In genomic region chr2:25982273-25982967, GRCh38 we compare ENCODE assay signal across 1 cellular context.
A peak's percentile ranks its signal among the peaks of the same experiment; 100 is the strongest.
TF ChIP-seq lines count a peak whose summit lies in the region.

Gene KIF3C, minus strand, starts transcription at chr2:25982497. Its CDS starts 580 bp downstream, at chr2:25981917.

TF ChIP-seq in HepG2, 621 proteins besides CTCF, POLR2A, EP300 and RAD21 (continued from another document and continues in another):
- TF ChIP-seq, protein P1, sequence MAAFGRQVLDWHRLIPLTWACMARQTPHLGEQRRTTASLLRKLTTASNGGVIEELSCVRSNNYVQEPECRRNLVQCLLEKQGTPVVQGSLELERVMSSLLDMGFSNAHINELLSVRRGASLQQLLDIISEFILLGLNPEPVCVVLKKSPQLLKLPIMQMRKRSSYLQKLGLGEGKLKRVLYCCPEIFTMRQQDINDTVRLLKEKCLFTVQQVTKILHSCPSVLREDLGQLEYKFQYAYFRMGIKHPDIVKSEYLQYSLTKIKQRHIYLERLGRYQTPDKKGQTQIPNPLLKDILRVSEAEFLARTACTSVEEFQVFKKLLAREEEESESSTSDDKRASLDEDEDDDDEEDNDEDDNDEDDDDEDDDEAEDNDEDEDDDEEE (CRISPR knock-in tag; IDR thresholded peaks at IDR 0.05) = no peak; the same call in 1 of the 2 replicates
- TF ChIP-seq DNMT1 (CRISPR knock-in tag; IDR thresholded peaks at IDR 0.05) = no peak
- TF ChIP-seq PATZ1 (CRISPR knock-in tag; IDR thresholded peaks at IDR 0.05) = peak; percentile 76
- TF ChIP-seq SUZ12 (IDR thresholded peaks at IDR 0.05; ENCODE audit: low read depth, low read length) = peak; percentile 54
- no peak for TF ChIP-seq GLI4 (CRISPR knock-in tag; IDR thresholded peaks at IDR 0.05; ENCODE audit: borderline replicate concordance)
- no peak for TF ChIP-seq PREB (CRISPR knock-in tag; IDR thresholded peaks at IDR 0.05)
- no peak for TF ChIP-seq ZNF615 (CRISPR knock-in tag; IDR thresholded peaks at IDR 0.05; ENCODE audit: borderline replicate concordance)
- no peak for TF ChIP-seq ISX (CRISPR knock-in tag; conservative IDR thresholded peaks at IDR 0.05)
- TF ChIP-seq TBX3 (IDR thresholded peaks at IDR 0.05; ENCODE audit: borderline replicate concordance) = no peak
- no peak for TF ChIP-seq ZNF564 (CRISPR knock-in tag; IDR thresholded peaks at IDR 0.05)
- no peak for TF ChIP-seq SMARCC2 (IDR thresholded peaks at IDR 0.05)
- TF ChIP-seq, protein P2, sequence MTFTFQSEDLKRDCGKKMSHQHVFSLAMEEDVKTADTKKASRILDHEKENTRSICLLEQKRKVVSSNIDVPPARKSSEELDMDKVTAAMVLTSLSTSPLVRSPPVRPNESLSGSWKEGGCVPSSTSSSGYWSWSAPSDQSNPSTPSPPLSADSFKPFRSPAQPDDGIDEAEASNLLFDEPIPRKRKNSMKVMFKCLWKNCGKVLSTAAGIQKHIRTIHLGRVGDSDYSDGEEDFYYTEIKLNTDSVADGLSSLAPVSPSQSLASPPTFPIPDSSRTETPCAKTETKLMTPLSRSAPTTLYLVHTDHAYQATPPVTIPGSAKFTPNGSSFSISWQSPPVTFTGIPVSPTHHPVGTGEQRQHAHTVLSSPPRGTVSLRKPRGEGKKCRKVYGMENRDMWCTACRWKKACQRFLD (CRISPR knock-in tag; IDR thresholded peaks at IDR 0.05; ENCODE audit: borderline replicate concordance) = no peak
- TF ChIP-seq, protein P3, sequence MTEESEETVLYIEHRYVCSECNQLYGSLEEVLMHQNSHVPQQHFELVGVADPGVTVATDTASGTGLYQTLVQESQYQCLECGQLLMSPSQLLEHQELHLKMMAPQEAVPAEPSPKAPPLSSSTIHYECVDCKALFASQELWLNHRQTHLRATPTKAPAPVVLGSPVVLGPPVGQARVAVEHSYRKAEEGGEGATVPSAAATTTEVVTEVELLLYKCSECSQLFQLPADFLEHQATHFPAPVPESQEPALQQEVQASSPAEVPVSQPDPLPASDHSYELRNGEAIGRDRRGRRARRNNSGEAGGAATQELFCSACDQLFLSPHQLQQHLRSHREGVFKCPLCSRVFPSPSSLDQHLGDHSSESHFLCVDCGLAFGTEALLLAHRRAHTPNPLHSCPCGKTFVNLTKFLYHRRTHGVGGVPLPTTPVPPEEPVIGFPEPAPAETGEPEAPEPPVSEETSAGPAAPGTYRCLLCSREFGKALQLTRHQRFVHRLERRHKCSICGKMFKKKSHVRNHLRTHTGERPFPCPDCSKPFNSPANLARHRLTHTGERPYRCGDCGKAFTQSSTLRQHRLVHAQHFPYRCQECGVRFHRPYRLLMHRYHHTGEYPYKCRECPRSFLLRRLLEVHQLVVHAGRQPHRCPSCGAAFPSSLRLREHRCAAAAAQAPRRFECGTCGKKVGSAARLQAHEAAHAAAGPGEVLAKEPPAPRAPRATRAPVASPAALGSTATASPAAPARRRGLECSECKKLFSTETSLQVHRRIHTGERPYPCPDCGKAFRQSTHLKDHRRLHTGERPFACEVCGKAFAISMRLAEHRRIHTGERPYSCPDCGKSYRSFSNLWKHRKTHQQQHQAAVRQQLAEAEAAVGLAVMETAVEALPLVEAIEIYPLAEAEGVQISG (CRISPR knock-in tag; IDR thresholded peaks at IDR 0.05) = peak; percentile 63
- TF ChIP-seq PAF1 (CRISPR knock-in tag; IDR thresholded peaks at IDR 0.05) = no peak
- TF ChIP-seq BCL6 (CRISPR knock-in tag; IDR thresholded peaks at IDR 0.05) = no peak
- no peak for TF ChIP-seq ADNP (CRISPR knock-in tag; IDR thresholded peaks at IDR 0.05)
- TF ChIP-seq, protein P4, sequence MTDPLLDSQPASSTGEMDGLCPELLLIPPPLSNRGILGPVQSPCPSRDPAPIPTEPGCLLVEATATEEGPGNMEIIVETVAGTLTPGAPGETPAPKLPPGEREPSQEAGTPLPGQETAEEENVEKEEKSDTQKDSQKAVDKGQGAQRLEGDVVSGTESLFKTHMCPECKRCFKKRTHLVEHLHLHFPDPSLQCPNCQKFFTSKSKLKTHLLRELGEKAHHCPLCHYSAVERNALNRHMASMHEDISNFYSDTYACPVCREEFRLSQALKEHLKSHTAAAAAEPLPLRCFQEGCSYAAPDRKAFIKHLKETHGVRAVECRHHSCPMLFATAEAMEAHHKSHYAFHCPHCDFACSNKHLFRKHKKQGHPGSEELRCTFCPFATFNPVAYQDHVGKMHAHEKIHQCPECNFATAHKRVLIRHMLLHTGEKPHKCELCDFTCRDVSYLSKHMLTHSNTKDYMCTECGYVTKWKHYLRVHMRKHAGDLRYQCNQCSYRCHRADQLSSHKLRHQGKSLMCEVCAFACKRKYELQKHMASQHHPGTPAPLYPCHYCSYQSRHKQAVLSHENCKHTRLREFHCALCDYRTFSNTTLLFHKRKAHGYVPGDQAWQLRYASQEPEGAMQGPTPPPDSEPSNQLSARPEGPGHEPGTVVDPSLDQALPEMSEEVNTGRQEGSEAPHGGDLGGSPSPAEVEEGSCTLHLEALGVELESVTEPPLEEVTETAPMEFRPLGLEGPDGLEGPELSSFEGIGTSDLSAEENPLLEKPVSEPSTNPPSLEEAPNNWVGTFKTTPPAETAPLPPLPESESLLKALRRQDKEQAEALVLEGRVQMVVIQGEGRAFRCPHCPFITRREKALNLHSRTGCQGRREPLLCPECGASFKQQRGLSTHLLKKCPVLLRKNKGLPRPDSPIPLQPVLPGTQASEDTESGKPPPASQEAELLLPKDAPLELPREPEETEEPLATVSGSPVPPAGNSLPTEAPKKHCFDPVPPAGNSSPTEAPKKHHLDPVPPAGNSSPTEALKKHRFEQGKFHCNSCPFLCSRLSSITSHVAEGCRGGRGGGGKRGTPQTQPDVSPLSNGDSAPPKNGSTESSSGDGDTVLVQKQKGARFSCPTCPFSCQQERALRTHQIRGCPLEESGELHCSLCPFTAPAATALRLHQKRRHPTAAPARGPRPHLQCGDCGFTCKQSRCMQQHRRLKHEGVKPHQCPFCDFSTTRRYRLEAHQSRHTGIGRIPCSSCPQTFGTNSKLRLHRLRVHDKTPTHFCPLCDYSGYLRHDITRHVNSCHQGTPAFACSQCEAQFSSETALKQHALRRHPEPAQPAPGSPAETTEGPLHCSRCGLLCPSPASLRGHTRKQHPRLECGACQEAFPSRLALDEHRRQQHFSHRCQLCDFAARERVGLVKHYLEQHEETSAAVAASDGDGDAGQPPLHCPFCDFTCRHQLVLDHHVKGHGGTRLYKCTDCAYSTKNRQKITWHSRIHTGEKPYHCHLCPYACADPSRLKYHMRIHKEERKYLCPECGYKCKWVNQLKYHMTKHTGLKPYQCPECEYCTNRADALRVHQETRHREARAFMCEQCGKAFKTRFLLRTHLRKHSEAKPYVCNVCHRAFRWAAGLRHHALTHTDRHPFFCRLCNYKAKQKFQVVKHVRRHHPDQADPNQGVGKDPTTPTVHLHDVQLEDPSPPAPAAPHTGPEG (CRISPR knock-in tag; IDR thresholded peaks at IDR 0.05) = no peak
- TF ChIP-seq, protein P5, sequence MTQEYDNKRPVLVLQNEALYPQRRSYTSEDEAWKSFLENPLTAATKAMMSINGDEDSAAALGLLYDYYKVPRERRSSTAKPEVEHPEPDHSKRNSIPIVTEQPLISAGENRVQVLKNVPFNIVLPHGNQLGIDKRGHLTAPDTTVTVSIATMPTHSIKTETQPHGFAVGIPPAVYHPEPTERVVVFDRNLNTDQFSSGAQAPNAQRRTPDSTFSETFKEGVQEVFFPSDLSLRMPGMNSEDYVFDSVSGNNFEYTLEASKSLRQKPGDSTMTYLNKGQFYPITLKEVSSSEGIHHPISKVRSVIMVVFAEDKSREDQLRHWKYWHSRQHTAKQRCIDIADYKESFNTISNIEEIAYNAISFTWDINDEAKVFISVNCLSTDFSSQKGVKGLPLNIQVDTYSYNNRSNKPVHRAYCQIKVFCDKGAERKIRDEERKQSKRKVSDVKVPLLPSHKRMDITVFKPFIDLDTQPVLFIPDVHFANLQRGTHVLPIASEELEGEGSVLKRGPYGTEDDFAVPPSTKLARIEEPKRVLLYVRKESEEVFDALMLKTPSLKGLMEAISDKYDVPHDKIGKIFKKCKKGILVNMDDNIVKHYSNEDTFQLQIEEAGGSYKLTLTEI (CRISPR knock-in tag; conservative IDR thresholded peaks at IDR 0.05) = no peak
- TF ChIP-seq ZNF20 (CRISPR knock-in tag; IDR thresholded peaks at IDR 0.05) = no peak
- no peak for TF ChIP-seq ZNF792 (CRISPR knock-in tag; IDR thresholded peaks at IDR 0.05)
- no peak for TF ChIP-seq ZNF407 (CRISPR knock-in tag; IDR thresholded peaks at IDR 0.05; ENCODE audit: not compliant biosample characterization)
